8 cellular contexts compared by ENCODE assay signal in genomic region chr20:53708129-53708968, GRCh38.
A peak's percentile ranks its signal among the peaks of the same experiment; 100 is the strongest.
DNase-seq lines count a peak whose midpoint lies in the region; ATAC-seq and TF ChIP-seq lines count a peak whose summit lies in the region.

No MANE protein-coding gene starts in this region.

- no peak for DNase-seq in Right ventricle myocardium inferior (ENCODE audit: missing footprints)
- no peak for DNase-seq in Right ventricle myocardium superior
- peak; percentile 74 for DNase-seq in T-helper 2 cell treated with Interferon-gamma antibody and Interleukin-4, amounts not matched to agents 5 μg/mL and 100 μg/mL, for 36 hours (ENCODE audit: low spot score)
- peak; percentile 96 for DNase-seq in fibroblast of villous mesenchyme (ENCODE audit: low read depth)
- peak; percentile 10 to 62 for DNase-seq in stimulated activated effector memory CD8-positive, alpha-beta T cell treated with anti-CD3 and anti-CD28 coated beads, Interleukin-12 subunit alpha, Interleukin-12 subunit beta, amount 100 ng/mL, for 72 hours (ENCODE audit: low spot score in 2 of 2)
- no peak for DNase-seq in NK-92 (lab: John Stamatoyannopoulos, UW; ENCODE audit: unreplicated experiment)
- DNase-seq in epidermal melanocyte (ENCODE audit: insufficient read length, low spot score), result no peak

- intact Hi-C loops in Right ventricle myocardium inferior (cut with DNase I) (no loop called here), Right ventricle myocardium superior (cut with DNase I) (no loop called here)

- H3K27ac Mint-ChIP-seq in T-helper 2 cell treated with Interferon-gamma antibody and Interleukin-4, amounts not matched to agents 5 μg/mL and 100 μg/mL, for 36 hours, result peak overlapping the region; percentile 96
- H3K27ac Mint-ChIP-seq in stimulated activated effector memory CD8-positive, alpha-beta T cell treated with anti-CD3 and anti-CD28 coated beads, Interleukin-12 subunit alpha, Interleukin-12 subunit beta, amount 100 ng/mL, for 72 hours, result peak overlapping the region; percentile 87

- no peak for TF ChIP-seq CTCF in fibroblast of villous mesenchyme (IDR thresholded peaks at IDR 0.05; ENCODE audit: insufficient read depth, low read depth, low read length)

- H3K9me3 Mint-ChIP-seq in T-helper 2 cell treated with Interferon-gamma antibody and Interleukin-4, amounts not matched to agents 5 μg/mL and 100 μg/mL, for 36 hours, result no peaks in the 10 kb centered on the region
- no peaks in the 10 kb centered on the region for H3K9me3 Mint-ChIP-seq in stimulated activated effector memory CD8-positive, alpha-beta T cell treated with anti-CD3 and anti-CD28 coated beads, Interleukin-12 subunit alpha, Interleukin-12 subunit beta, amount 100 ng/mL, for 72 hours

- peak; percentile 14 for ATAC-seq in Right ventricle myocardium inferior
- ATAC-seq in Right ventricle myocardium superior (ENCODE audit: poor library complexity), result no peak
- ATAC-seq in HG03378 (IDR thresholded peaks at IDR 0.05; ENCODE audit: unreplicated experiment), result peak; percentile 61
- peak; percentile 88 for ATAC-seq in stimulated activated effector memory CD8-positive, alpha-beta T cell treated with anti-CD3 and anti-CD28 coated beads, Interleukin-12 subunit alpha, Interleukin-12 subunit beta, amount 100 ng/mL, for 72 hours

- no peaks in the 10 kb centered on the region for H3K36me3 Mint-ChIP-seq in T-helper 2 cell treated with Interferon-gamma antibody and Interleukin-4, amounts not matched to agents 5 μg/mL and 100 μg/mL, for 36 hours (ENCODE audit: low read depth)
- no peaks in the 10 kb centered on the region for H3K36me3 Mint-ChIP-seq in stimulated activated effector memory CD8-positive, alpha-beta T cell treated with anti-CD3 and anti-CD28 coated beads, Interleukin-12 subunit alpha, Interleukin-12 subunit beta, amount 100 ng/mL, for 72 hours

- no peak overlapping the region for H3K4me3 ChIP-seq in fibroblast of villous mesenchyme (ENCODE audit: low read depth, low read length)

- peaks cover 46% of the 10 kb centered on the region for H3K4me1 Mint-ChIP-seq in T-helper 2 cell treated with Interferon-gamma antibody and Interleukin-4, amounts not matched to agents 5 μg/mL and 100 μg/mL, for 36 hours (ENCODE audit: low read depth)
- H3K4me1 Mint-ChIP-seq in stimulated activated effector memory CD8-positive, alpha-beta T cell treated with anti-CD3 and anti-CD28 coated beads, Interleukin-12 subunit alpha, Interleukin-12 subunit beta, amount 100 ng/mL, for 72 hours, result peaks cover 36% of the 10 kb centered on the region

- H3K27me3 Mint-ChIP-seq in T-helper 2 cell treated with Interferon-gamma antibody and Interleukin-4, amounts not matched to agents 5 μg/mL and 100 μg/mL, for 36 hours (ENCODE audit: low read depth), result no peaks in the 10 kb centered on the region

- H3K4me3 Mint-ChIP-seq in T-helper 2 cell treated with Interferon-gamma antibody and Interleukin-4, amounts not matched to agents 5 μg/mL and 100 μg/mL, for 36 hours, result peak overlapping the region; percentile 69
- H3K4me3 Mint-ChIP-seq in stimulated activated effector memory CD8-positive, alpha-beta T cell treated with anti-CD3 and anti-CD28 coated beads, Interleukin-12 subunit alpha, Interleukin-12 subunit beta, amount 100 ng/mL, for 72 hours, result peak overlapping the region; percentile 57

Comparison
In these comparisons a context has a peak if more than half of its experiments do, and no peak if none do; other contexts are left out.
1. DNase-seq: peak in T-helper 2 cell treated with Interferon-gamma antibody and Interleukin-4, amounts not matched to agents 5 μg/mL and 100 μg/mL, for 36 hours (single experiment), fibroblast of villous mesenchyme (single experiment) and stimulated activated effector memory CD8-positive, alpha-beta T cell treated with anti-CD3 and anti-CD28 coated beads, Interleukin-12 subunit alpha, Interleukin-12 subunit beta, amount 100 ng/mL, for 72 hours (2 of 2); none in Right ventricle myocardium inferior (single experiment), Right ventricle myocardium superior (single experiment), NK-92 (single experiment) and epidermal melanocyte (single experiment).